In genomic region chr15:60460931-60461330, GRCh38 we compare ENCODE assay signal across 19 cellular contexts. TPM values are rescaled to one million over a fixed set of nuclear protein-coding genes. Genes with fewer than 3 reads are reported as not detected.
DNase-seq lines count a peak whose midpoint lies in the region; ATAC-seq, FAIRE-seq and TF ChIP-seq lines count a peak whose summit lies in the region.
"Had no signal": no experiment of that assay in that cellular context is flagged by ENCODE, and none has a peak within 500 bp of the region (broad histone marks: within the 10 kb centered on the region; RNA-seq: fewer than 3 reads in every experiment).

No MANE protein-coding gene starts in this region.

- no peaks in the 10 kb centered on the region for H3K9me3 Mint-ChIP-seq in central memory CD8-positive, alpha-beta T cell
- no peaks in the 10 kb centered on the region for H3K9me3 Mint-ChIP-seq in Caco-2 (ENCODE audit: unreplicated experiment)
- H3K9me3 Mint-ChIP-seq: CD14-positive monocyte; CD8-positive, alpha-beta T cell; H9 had no signal

- intact Hi-C loops in Caco-2 (cut with micrococcal nuclease; ENCODE audit: unreplicated experiment), result no loop called here

- TF ChIP-seq POLR2A in A549 (IDR thresholded peaks at IDR 0.05; ENCODE audit: low read length), result no peak

- FAIRE-seq in A549 (lab: Jason Lieb, UNC), result peak; percentile 28
- FAIRE-seq: GM12878, GM18507, HepG2, HTR-8/SVneo had no signal

- H3K27ac Mint-ChIP-seq in central memory CD8-positive, alpha-beta T cell (ENCODE audit: low read depth), result peak overlapping the region; percentile 58
- no peak overlapping the region for H3K27ac Mint-ChIP-seq in Caco-2 (ENCODE audit: unreplicated experiment)
- H3K27ac Mint-ChIP-seq: CD8-positive, alpha-beta T cell; H9 had no signal

- H3K27me3 ChIP-seq in Caco-2 (replicated peaks; ENCODE audit: control insufficient read depth, insufficient read depth, low read length), result no peaks in the 10 kb centered on the region

- H3K4me3 Mint-ChIP-seq in central memory CD8-positive, alpha-beta T cell, result no peak overlapping the region
- no peak overlapping the region for H3K4me3 Mint-ChIP-seq in Caco-2 (ENCODE audit: unreplicated experiment)
- H3K4me3 Mint-ChIP-seq: CD14-positive monocyte; CD8-positive, alpha-beta T cell; H9 had no signal

- no peak for TF ChIP-seq CTCF in A549 (IDR thresholded peaks at IDR 0.05)
- no peak for TF ChIP-seq CTCF in Caco-2 (IDR thresholded peaks at IDR 0.05; ENCODE audit: insufficient read depth in 1 of 2, low read depth in 1 of 2, low read length in 1 of 2, severe bottlenecking in 1 of 2, unreplicated experiment in 1 of 2)

- TF ChIP-seq RAD21 in A549 (conservative IDR thresholded peaks at IDR 0.05 in 1 of 2, IDR thresholded peaks at IDR 0.05 in 1 of 2), result no peak

- no peak for ATAC-seq in A549
- no peak for ATAC-seq in central memory CD8-positive, alpha-beta T cell (replicated peaks; ENCODE audit: extremely low read depth, poor library complexity, severe bottlenecking)
- ATAC-seq in HG02798 (IDR thresholded peaks at IDR 0.05; ENCODE audit: poor library complexity, unreplicated experiment), result no peak
- ATAC-seq: CD8-positive, alpha-beta T cell; GM12878; HepG2 had no signal

- TF ChIP-seq EP300 in A549 (IDR thresholded peaks at IDR 0.05), result no peak

- H3K4me3 ChIP-seq in A549, result no peak overlapping the region
- H3K4me3 ChIP-seq in Caco-2 (ENCODE audit: low read depth, low read length), result no peak overlapping the region
- H3K4me3 ChIP-seq: GM12878 had no signal

- H3K4me1 Mint-ChIP-seq in central memory CD8-positive, alpha-beta T cell, result peaks cover 6% of the 10 kb centered on the region
- H3K4me1 Mint-ChIP-seq in Caco-2 (ENCODE audit: low read depth, unreplicated experiment), result peaks cover 6% of the 10 kb centered on the region
- H3K4me1 Mint-ChIP-seq: CD14-positive monocyte, H9 had no signal

- no peak overlapping the region for H3K4me2 ChIP-seq in A549

- peaks cover 30% of the 10 kb centered on the region for H3K36me3 Mint-ChIP-seq in central memory CD8-positive, alpha-beta T cell (ENCODE audit: insufficient read depth)
- peaks cover 26% of the 10 kb centered on the region for H3K36me3 Mint-ChIP-seq in Caco-2 (ENCODE audit: insufficient read depth, unreplicated experiment)

- no peak overlapping the region for H3K27ac ChIP-seq in A549
- H3K27ac ChIP-seq: 22Rv1 had no signal

- H3K9me3 ChIP-seq in A549, result no peaks in the 10 kb centered on the region
- H3K9me3 ChIP-seq in Caco-2, result no peaks in the 10 kb centered on the region

- POLR2A ChIA-PET in A549 (lab: Yijun Ruan, JAX), result no interaction called here
- POLR2A ChIA-PET in Caco-2 (lab: Charles Lee), result no interaction called here

- no peaks in the 10 kb centered on the region for H3K36me3 ChIP-seq in Caco-2 (ENCODE audit: control insufficient read depth, insufficient read depth, low read length)

- BruUV-seq in Caco-2 (replicated peaks; lab: Mats Ljungman, UMichigan), result no TSS peak

- CTCF ChIA-PET in A549 (lab: Yijun Ruan, JAX) (interaction anchor here (1.3 kb wide), 1 partner anchor 14 kb away, joined by 3 read pairs; no protein-coding TSS in a partner anchor), Caco-2 (lab: Charles Lee) (no interaction called here)

- WGBS in A549 (ENCODE audit: missing lambda C conversion rate), result 90% methylated on average over 4 of the region's 4 CpGs

- DNase-seq in A549 (ENCODE audit: low read depth in 1 of 2, low spot score in 1 of 2), result no peak
- DNase-seq in EH (ENCODE audit: low read depth), result peak; percentile 48
- peak; percentile 64 for DNase-seq in LHCN-M2 (ENCODE audit: low read depth)
- no peak for DNase-seq in central memory CD8-positive, alpha-beta T cell (ENCODE audit: low spot score in 2 of 2)
- no peak for DNase-seq in Caco-2
- DNase-seq in NCI-H1092 (lab: John Stamatoyannopoulos, UW), result no peak
- no peak for DNase-seq in NCI-H1105 (lab: John Stamatoyannopoulos, UW)
- DNase-seq: CD8-positive, alpha-beta T cell; COR-L47; DND-41; GOT3; H9 had no signal

- H3K4me1 ChIP-seq in A549 (peaks cover 28% of the 10 kb centered on the region), Caco-2 (peaks cover 23% of the 10 kb centered on the region)

- no peaks in the 10 kb centered on the region for H3K27me3 Mint-ChIP-seq in central memory CD8-positive, alpha-beta T cell
- H3K27me3 Mint-ChIP-seq in Caco-2 (ENCODE audit: insufficient read depth, unreplicated experiment), result no peaks in the 10 kb centered on the region

TF ChIP-seq in A549, 52 proteins besides CTCF, POLR2A, EP300 and RAD21:
- TF ChIP-seq MAX (IDR thresholded peaks at IDR 0.05) (no peak), ESRRA (IDR thresholded peaks at IDR 0.05; ENCODE audit: borderline replicate concordance, low read length) (no peak), CHD2 (IDR thresholded peaks at IDR 0.05; ENCODE audit: low read length, partially characterized antibody) (no peak), HOXB5 (CRISPR knock-in tag; IDR thresholded peaks at IDR 0.05) (no peak)
- TF ChIP-seq, protein P1, sequence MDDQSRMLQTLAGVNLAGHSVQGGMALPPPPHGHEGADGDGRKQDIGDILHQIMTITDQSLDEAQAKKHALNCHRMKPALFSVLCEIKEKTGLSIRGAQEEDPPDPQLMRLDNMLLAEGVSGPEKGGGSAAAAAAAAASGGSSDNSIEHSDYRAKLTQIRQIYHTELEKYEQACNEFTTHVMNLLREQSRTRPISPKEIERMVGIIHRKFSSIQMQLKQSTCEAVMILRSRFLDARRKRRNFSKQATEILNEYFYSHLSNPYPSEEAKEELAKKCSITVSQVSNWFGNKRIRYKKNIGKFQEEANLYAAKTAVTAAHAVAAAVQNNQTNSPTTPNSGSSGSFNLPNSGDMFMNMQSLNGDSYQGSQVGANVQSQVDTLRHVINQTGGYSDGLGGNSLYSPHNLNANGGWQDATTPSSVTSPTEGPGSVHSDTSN (IDR thresholded peaks at IDR 0.05), result no peak

RNA-seq across cellular contexts. Expression of gene ICE2, which starts 18.0 kb away (rescaled TPM):
- polyA plus RNA-seq in A549 (2011; rRNA removed) (80.7 and 87.6 TPM in 2 replicates), A549 (2017; fragmentation: RNase III; extraction: RNeasy Plus Mini Kit Qiagen cat#74134 plus additional on column Dnase treatment) (36.9 to 44.0 TPM (median 43.1 TPM) in 3 replicates)
- polyA plus RNA-seq in A549 (2012; cell fraction: cytosol; rRNA removed), result 22.8 and 23.5 TPM in 2 replicates
- polyA plus RNA-seq in A549 (2012; cell fraction: nucleus; rRNA removed), result 15.4 and 20.6 TPM in 2 replicates
- 57.6 and 63.4 TPM in 2 replicates for polyA minus RNA-seq in A549 (2011; rRNA and poly(A)+ RNA removed)
- total RNA-seq in LHCN-M2 (2014; rRNA removed) (16.4 and 20.0 TPM in 2 replicates), Caco-2 (2022) (42.3 and 44.5 TPM in 2 replicates)
- 9.4 TPM for polyA plus RNA-seq in LHCN-M2 (2012)

Comparison
In these comparisons a context has a peak if more than half of its experiments do, and no peak if none do; other contexts are left out.
1. DNase-seq: peak in EH (single experiment) and LHCN-M2 (single experiment); none in A549 (0 of 2), central memory CD8-positive, alpha-beta T cell (0 of 2), Caco-2 (0 of 2), NCI-H1092 (single experiment) and NCI-H1105 (single experiment).